In genomic region chr11:121071456-121072236, GRCh38 we compare ENCODE assay signal across 14 cellular contexts. TPM values are rescaled to one million over a fixed set of nuclear protein-coding genes. Genes with fewer than 3 reads are reported as not detected.
A peak's percentile ranks its signal among the peaks of the same experiment; 100 is the strongest.
DNase-seq lines count a peak whose midpoint lies in the region; ATAC-seq, FAIRE-seq and TF ChIP-seq lines count a peak whose summit lies in the region.
"Had no signal": no experiment of that assay in that cellular context is flagged by ENCODE, and none has a peak within 500 bp of the region (broad histone marks: within the 10 kb centered on the region; RNA-seq: fewer than 3 reads in every experiment).

No MANE protein-coding gene starts in this region.

- intact Hi-C loops in Right ventricle myocardium superior (cut with DNase I) (no loop called here), left ventricle myocardium superior (cut with micrococcal nuclease) (no loop called here), lower leg skin (cut with DNase I; ENCODE audit: low total_unique reads) (no loop called here)

- TF ChIP-seq POLR2A in lower leg skin (IDR thresholded peaks at IDR 0.05), result no peak

- peaks cover 9% of the 10 kb centered on the region for H3K4me1 Mint-ChIP-seq in astrocyte (ENCODE audit: low read depth, unreplicated experiment)
- peaks cover 0 to 4% of the 10 kb centered on the region in 2 donors for H3K4me1 Mint-ChIP-seq in natural killer cell treated with Interleukin-12 subunit alpha and Interleukin-12 subunit beta and Interleukin-15 and Interleukin-18, amount 100 ng/mL, for 72 hours (ENCODE audit: low read depth in 2 of 2)

- no peak for TF ChIP-seq CTCF in astrocyte (IDR thresholded peaks at IDR 0.05; ENCODE audit: insufficient read depth, low read depth, low read length)
- TF ChIP-seq CTCF in thoracic aorta (IDR thresholded peaks at IDR 0.05), result no peak
- TF ChIP-seq CTCF in lower leg skin (IDR thresholded peaks at IDR 0.05), result no peak

- no peak overlapping the region for H3K4me3 Mint-ChIP-seq in astrocyte (ENCODE audit: unreplicated experiment)
- no peak overlapping the region for H3K4me3 Mint-ChIP-seq in natural killer cell treated with Interleukin-12 subunit alpha and Interleukin-12 subunit beta and Interleukin-15 and Interleukin-18, amount 100 ng/mL, for 72 hours

- H3K36me3 Mint-ChIP-seq in astrocyte (ENCODE audit: low read depth, unreplicated experiment), result peaks cover 17% of the 10 kb centered on the region
- peaks cover 18% of the 10 kb centered on the region for H3K36me3 Mint-ChIP-seq in natural killer cell treated with Interleukin-12 subunit alpha and Interleukin-12 subunit beta and Interleukin-15 and Interleukin-18, amount 100 ng/mL, for 72 hours

- H3K9me3 Mint-ChIP-seq in astrocyte (ENCODE audit: unreplicated experiment), result peaks cover 3% of the 10 kb centered on the region
- H3K9me3 Mint-ChIP-seq in natural killer cell treated with Interleukin-12 subunit alpha and Interleukin-12 subunit beta and Interleukin-15 and Interleukin-18, amount 100 ng/mL, for 72 hours, result no peaks in the 10 kb centered on the region

- H3K36me3 ChIP-seq in astrocyte (ENCODE audit: insufficient read depth, low read length) (peaks cover 9% of the 10 kb centered on the region), thoracic aorta (no peaks in the 10 kb centered on the region)

- H3K4me3 ChIP-seq in astrocyte (ENCODE audit: insufficient read depth, low read depth, low read length) (no peak overlapping the region), thoracic aorta (no peak overlapping the region), lower leg skin (ENCODE audit: low read depth, poor library complexity, severe bottlenecking) (no peak overlapping the region)
- H3K4me3 ChIP-seq: lower lobe of right lung, SK-N-MC, testis had no signal

- ATAC-seq in Right ventricle myocardium superior (ENCODE audit: poor library complexity), result peak; percentile 25
- ATAC-seq in left ventricle myocardium superior, result no peak
- peak; percentile 55 for ATAC-seq in thoracic aorta (ENCODE audit: insufficient number of reproducible peaks, low FRiP score, low read depth)
- no peak for ATAC-seq in natural killer cell treated with Interleukin-12 subunit alpha and Interleukin-12 subunit beta and Interleukin-15 and Interleukin-18, amount 100 ng/mL, for 72 hours
- ATAC-seq: lower lobe of right lung had no signal

- H3K27me3 Mint-ChIP-seq in astrocyte (ENCODE audit: low read depth, unreplicated experiment), result no peaks in the 10 kb centered on the region
- no peaks in the 10 kb centered on the region for H3K27me3 Mint-ChIP-seq in natural killer cell treated with Interleukin-12 subunit alpha and Interleukin-12 subunit beta and Interleukin-15 and Interleukin-18, amount 100 ng/mL, for 72 hours

- 64 to 73% methylated on average over 5 of the region's 5 CpGs for WGBS in lower leg skin, 2 donors

- peak overlapping the region; percentile 83 for H3K27ac Mint-ChIP-seq in astrocyte (ENCODE audit: unreplicated experiment)
- H3K27ac Mint-ChIP-seq in natural killer cell treated with Interleukin-12 subunit alpha and Interleukin-12 subunit beta and Interleukin-15 and Interleukin-18, amount 100 ng/mL, for 72 hours, result no peak overlapping the region

- no peaks in the 10 kb centered on the region for H3K79me2 ChIP-seq in astrocyte (ENCODE audit: insufficient read depth, low read length)

- no peak overlapping the region for H3K9ac ChIP-seq in astrocyte (ENCODE audit: low read length)

- H2AFZ ChIP-seq in astrocyte (ENCODE audit: low read depth, low read length), result no peak overlapping the region

- H3K4me2 ChIP-seq in astrocyte (ENCODE audit: low read length), result no peak overlapping the region

- H3K4me1 ChIP-seq in astrocyte (ENCODE audit: insufficient read depth, low read length) (no peaks in the 10 kb centered on the region), thoracic aorta (ENCODE audit: control insufficient read depth in 1 of 2, low read depth in 2 of 2) (peaks cover 12 to 14% of the 10 kb centered on the region in 2 donors)
- H3K4me1 ChIP-seq: lower lobe of right lung had no signal

- peaks cover 14% of the 10 kb centered on the region for H4K20me1 ChIP-seq in astrocyte (ENCODE audit: insufficient read depth, low read length)

- no peak for FAIRE-seq in astrocyte (lab: Jason Lieb, UNC)

- DNase-seq in Right ventricle myocardium superior (no peak), left ventricle myocardium superior (no peak), astrocyte (ENCODE audit: low read depth) (no peak), islet precursor cell (peak; percentile 70), thoracic aorta (ENCODE audit: low spot score) (no peak), NCI-H1048 (lab: John Stamatoyannopoulos, UW) (no peak), lower leg skin (ENCODE audit: low spot score in 2 of 2) (no peak)
- no peak for DNase-seq in natural killer cell treated with Interleukin-12 subunit alpha and Interleukin-12 subunit beta and Interleukin-15 and Interleukin-18, amount 100 ng/mL, for 72 hours (ENCODE audit: low spot score)
- DNase-seq: activated CD4-positive, alpha-beta T cell treated with anti-CD3 and anti-CD28 coated beads, Interleukin-2, amount 50 U/mL, for 4 hours; activated effector memory CD4-positive, alpha-beta T cell treated with anti-CD3 and anti-CD28 coated beads, Interleukin-2, amount 50 U/mL, for 16 hours; lower lobe of right lung; NCI-H524 treated with DMSO at 0.1 percent for 48 hours; testis had no signal

- H3K27ac ChIP-seq in astrocyte (ENCODE audit: low read depth, low read length), result no peak overlapping the region
- H3K27ac ChIP-seq in thoracic aorta, result peak overlapping the region; percentile 0 to 8
- H3K27ac ChIP-seq: lower lobe of right lung, SK-N-MC had no signal

- H3K9me3 ChIP-seq in astrocyte (ENCODE audit: insufficient read depth, low read depth, low read length), result no peaks in the 10 kb centered on the region
- H3K9me3 ChIP-seq in thoracic aorta, result no peaks in the 10 kb centered on the region
- H3K9me3 ChIP-seq: lower lobe of right lung, testis had no signal

- no peaks in the 10 kb centered on the region for H3K27me3 ChIP-seq in astrocyte (ENCODE audit: insufficient read depth, low read length)
- H3K27me3 ChIP-seq in thoracic aorta (replicated peaks; ENCODE audit: insufficient read depth), result no peaks in the 10 kb centered on the region
- H3K27me3 ChIP-seq: testis had no signal

RNA-seq across cellular contexts. Expression of gene TECTA, which starts 29.4 kb away (rescaled TPM):
- 1.0 TPM for total RNA-seq in Right ventricle myocardium superior
- 0.72 TPM for total RNA-seq in left ventricle myocardium superior
- 0.84 and 0.91 TPM in 2 replicates for total RNA-seq in astrocyte
- 1 to 10 TPM in 1 of 2 donors, under 1 TPM in 1; 0.41 to 5.6 TPM for total RNA-seq in thoracic aorta
- under 1 TPM; 0.39 to 0.86 TPM for total RNA-seq in natural killer cell treated with Interleukin-12 subunit alpha and Interleukin-12 subunit beta and Interleukin-15 and Interleukin-18, amount 100 ng/mL, for 72 hours
- total RNA-seq in lower leg skin, result 1 to 10 TPM in 1 of 4 donors, under 1 TPM in 3; 0.08 to 1.2 (median 0.20) TPM

RNA-seq across cellular contexts. Expression of gene TBCEL, which starts 47.7 kb away (rescaled TPM):
- total RNA-seq in Right ventricle myocardium superior (21.1 TPM), left ventricle myocardium superior (24.6 TPM), astrocyte (25.9 and 30.1 TPM in 2 replicates), thoracic aorta (10 to 100 TPM; 17.7 to 24.6 TPM), lower leg skin (10 to 100 TPM in 3 of 4 donors, 1 to 10 TPM in 1; 6.4 to 11.2 (median 10.8) TPM)
- 10 to 100 TPM; 15.2 to 15.9 TPM for total RNA-seq in natural killer cell treated with Interleukin-12 subunit alpha and Interleukin-12 subunit beta and Interleukin-15 and Interleukin-18, amount 100 ng/mL, for 72 hours

Comparison
In these comparisons a context has a peak if more than half of its experiments do, and no peak if none do; other contexts are left out.
1. ATAC-seq: peak in Right ventricle myocardium superior (single experiment) and thoracic aorta (single experiment); none in left ventricle myocardium superior (single experiment) and natural killer cell treated with Interleukin-12 subunit alpha and Interleukin-12 subunit beta and Interleukin-15 and Interleukin-18, amount 100 ng/mL, for 72 hours (0 of 2).